Comparison of ENCODE assay signal across 8 cellular contexts in the genomic region with DNA sequence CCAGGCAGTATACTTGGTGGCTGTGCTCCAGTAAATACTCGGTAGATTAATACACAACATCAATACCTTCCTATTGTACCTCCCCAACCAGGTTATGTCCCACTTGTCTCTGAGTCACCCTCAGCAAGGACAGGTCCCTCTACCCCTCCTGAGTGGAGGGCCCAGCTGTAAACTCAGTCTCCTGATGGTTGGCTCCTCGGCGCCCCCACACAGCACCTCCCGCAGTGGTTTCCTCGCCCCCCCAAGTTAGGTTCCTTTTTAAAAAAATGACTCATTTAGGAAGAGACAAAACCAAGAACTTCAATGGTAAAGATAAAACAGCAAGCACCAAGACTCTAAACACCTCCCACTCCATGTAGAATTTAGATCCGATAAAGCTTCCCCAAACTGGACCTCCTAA.
A peak's percentile ranks its signal among the peaks of the same experiment; 100 is the strongest.
DNase-seq lines count a peak whose midpoint lies in the region; ATAC-seq, FAIRE-seq and TF ChIP-seq lines count a peak whose summit lies in the region.

No MANE protein-coding gene starts in this region.

- no peak for TF ChIP-seq RAD21 in K562 (CRISPR knock-in tag; conservative IDR thresholded peaks at IDR 0.05 in 1 of 2, IDR thresholded peaks at IDR 0.05 in 1 of 2)

- H3K9me3 ChIP-seq in K562 (replicated peaks; ENCODE audit: control insufficient read depth, insufficient read depth, low read depth, low read length) (no peaks in the 10 kb centered on the region), sigmoid colon (no peaks in the 10 kb centered on the region)

- peaks cover 16% of the 10 kb centered on the region for H3K36me3 Mint-ChIP-seq in T-helper 2 cell treated with Interferon-gamma antibody and Interleukin-4, amounts not matched to agents 5 μg/mL and 100 μg/mL, for 36 hours (ENCODE audit: low read depth)
- no peaks in the 10 kb centered on the region for H3K36me3 Mint-ChIP-seq in glutamatergic neuron (ENCODE audit: unreplicated experiment)

- peak; percentile 80 for DNase-seq in T-helper 2 cell treated with Interferon-gamma antibody and Interleukin-4, amounts not matched to agents 5 μg/mL and 100 μg/mL, for 36 hours (ENCODE audit: low spot score)
- DNase-seq in K562 (ENCODE audit: extremely low read depth in 1 of 4, low spot score in 3 of 4) (peak in 2 of 4 experiments; percentile 24 to 36), HPDE6-E6E7 (ENCODE audit: extremely low spot score) (no peak), sigmoid colon (no peak), glutamatergic neuron (no peak), HUDEP-2 (lab: John Stamatoyannopoulos, UW; ENCODE audit: unreplicated experiment in 76 of 76) (no peak)
- peak; percentile 49 to 68 for DNase-seq in stimulated activated CD8-positive, alpha-beta memory T cell treated with anti-CD3 and anti-CD28 coated beads, Interleukin-2, amount 100 ng/mL, for 48 hours (ENCODE audit: low read depth in 2 of 2)

- H3K4me2 ChIP-seq in K562 (ENCODE audit: insufficient read depth, low read length), result no peak overlapping the region

- H3K36me3 ChIP-seq in K562 (ENCODE audit: control insufficient read depth, insufficient read depth, low read length), result no peaks in the 10 kb centered on the region
- H3K36me3 ChIP-seq in sigmoid colon, result no peaks in the 10 kb centered on the region

- peak overlapping the region; percentile 91 for H3K27ac Mint-ChIP-seq in T-helper 2 cell treated with Interferon-gamma antibody and Interleukin-4, amounts not matched to agents 5 μg/mL and 100 μg/mL, for 36 hours
- H3K27ac Mint-ChIP-seq in glutamatergic neuron (ENCODE audit: unreplicated experiment), result no peak overlapping the region

- peaks cover 0 to 4% of the 10 kb centered on the region in 2 experiments; a peak in 1 of 5 replicates for H3K4me1 ChIP-seq in K562 (replicated peaks in 1 of 2; ENCODE audit: control insufficient read depth in 2 of 2, insufficient read depth in 2 of 2, low read length in 2 of 2)
- H3K4me1 ChIP-seq in sigmoid colon, result peaks cover 0 to 11% (median 0%) of the 10 kb centered on the region in 4 donors

- H3K27me3 Mint-ChIP-seq in T-helper 2 cell treated with Interferon-gamma antibody and Interleukin-4, amounts not matched to agents 5 μg/mL and 100 μg/mL, for 36 hours (ENCODE audit: low read depth), result no peaks in the 10 kb centered on the region
- peaks cover 2% of the 10 kb centered on the region for H3K27me3 Mint-ChIP-seq in glutamatergic neuron (ENCODE audit: unreplicated experiment)

- H3K27ac ChIP-seq in K562 (ENCODE audit: extremely low read depth, low read depth, low read length), result no peak overlapping the region
- H3K27ac ChIP-seq in sigmoid colon, result peak overlapping the region in 1 of 4 donors; percentile 8

- no peak overlapping the region for H3K4me3 ChIP-seq in K562
- no peak overlapping the region for H3K4me3 ChIP-seq in sigmoid colon

- H3K9me3 Mint-ChIP-seq in T-helper 2 cell treated with Interferon-gamma antibody and Interleukin-4, amounts not matched to agents 5 μg/mL and 100 μg/mL, for 36 hours, result no peaks in the 10 kb centered on the region
- H3K9me3 Mint-ChIP-seq in glutamatergic neuron (ENCODE audit: unreplicated experiment), result no peaks in the 10 kb centered on the region

- no peaks in the 10 kb centered on the region; the same call in 1 of the 2 replicates for H4K20me1 ChIP-seq in K562 (replicated peaks; ENCODE audit: control insufficient read depth, insufficient read depth, low read length)

- H2AFZ ChIP-seq in K562 (ENCODE audit: low read depth, low read length), result no peak overlapping the region

- no peak for TF ChIP-seq EP300 in K562 (IDR thresholded peaks at IDR 0.05; ENCODE audit: low read length)
- no peak for TF ChIP-seq EP300 in sigmoid colon (IDR thresholded peaks at IDR 0.05)

- in situ Hi-C loops in K562 (cut with MboI), result no loop called here

- peak overlapping the region; percentile 81 for H3K4me3 Mint-ChIP-seq in T-helper 2 cell treated with Interferon-gamma antibody and Interleukin-4, amounts not matched to agents 5 μg/mL and 100 μg/mL, for 36 hours
- no peak overlapping the region for H3K4me3 Mint-ChIP-seq in glutamatergic neuron (ENCODE audit: unreplicated experiment)

- CTCF ChIA-PET in K562 (lab: Yijun Ruan, JAX; ENCODE audit: low intra/inter-chr PET ratio), result no interaction called here

- ATAC-seq in GM21576 (IDR thresholded peaks at IDR 0.05; ENCODE audit: unreplicated experiment) (peak; percentile 33), K562 (no peak)

- peak; percentile 65 for FAIRE-seq in K562 (lab: Jason Lieb, UNC)

- BruUV-seq in K562 (replicated peaks; lab: Mats Ljungman, UMichigan), result no TSS peak

- TF ChIP-seq POLR2A in K562 (conservative IDR thresholded peaks at IDR 0.05) (no peak), sigmoid colon (IDR thresholded peaks at IDR 0.05) (no peak)

- H3K9ac ChIP-seq in K562 (ENCODE audit: insufficient read depth in 1 of 2, low read depth in 2 of 2, low read length in 2 of 2), result no peak overlapping the region

- intact Hi-C loops in K562 (cut with micrococcal nuclease) (no loop called here), sigmoid colon (cut with DNase I) (no loop called here)

- POLR2A ChIA-PET in K562 (lab: Yijun Ruan, JAX), result interaction anchor here (1.1 kb wide), 1 partner anchor 14 kb away, joined by 4 read pairs; no protein-coding TSS in a partner anchor

- peaks cover 15 to 52% of the 10 kb centered on the region in 2 experiments; a peak in 4 of 5 replicates for H3K27me3 ChIP-seq in K562 (ENCODE audit: control insufficient read depth in 2 of 2, insufficient read depth in 2 of 2, low read length in 2 of 2)
- no peaks in the 10 kb centered on the region for H3K27me3 ChIP-seq in sigmoid colon

- WGBS in K562 (ENCODE audit: insufficient coverage, low coverage, missing lambda C conversion rate), result 0% methylated on average over 6 of the region's 6 CpGs
- 47 to 81% methylated on average over 6 of the region's 6 CpGs for WGBS in sigmoid colon, 2 donors

- H3K4me1 Mint-ChIP-seq in T-helper 2 cell treated with Interferon-gamma antibody and Interleukin-4, amounts not matched to agents 5 μg/mL and 100 μg/mL, for 36 hours (ENCODE audit: low read depth), result peaks cover 78% of the 10 kb centered on the region
- peaks cover 4% of the 10 kb centered on the region for H3K4me1 Mint-ChIP-seq in glutamatergic neuron (ENCODE audit: low read depth, unreplicated experiment)

- H3K79me2 ChIP-seq in K562 (ENCODE audit: control insufficient read depth, insufficient read depth, low read length), result no peaks in the 10 kb centered on the region

- no peaks in the 10 kb centered on the region for H3K9me1 ChIP-seq in K562 (ENCODE audit: control insufficient read depth, insufficient read depth, low read length)

- TF ChIP-seq CTCF in K562 (IDR thresholded peaks at IDR 0.05 in 2 of 3, conservative IDR thresholded peaks at IDR 0.05 in 1 of 3; ENCODE audit: insufficient read depth in 2 of 3, low read depth in 1 of 3, low read length in 3 of 3), result no peak
- TF ChIP-seq CTCF in sigmoid colon (IDR thresholded peaks at IDR 0.05), result no peak
- TF ChIP-seq CTCF in glutamatergic neuron (IDR thresholded peaks at IDR 0.05; ENCODE audit: partially characterized antibody, unreplicated experiment), result no peak

TF ChIP-seq in K562, 482 proteins besides CTCF, POLR2A, EP300 and RAD21:
- peak; percentile 75 for TF ChIP-seq FOSL1 (tag; conservative IDR thresholded peaks at IDR 0.05)
- no peak for TF ChIP-seq ARID2 (IDR thresholded peaks at IDR 0.05)
- 0 out of 4 replicates have a peak, but pooled peaks of 1 of the 2 experiments have one; percentile 21 for TF ChIP-seq MAZ (CRISPR knock-in tag; conservative IDR thresholded peaks at IDR 0.05 in 1 of 2, IDR thresholded peaks at IDR 0.05 in 1 of 2)
- 0 out of 2 replicates have a peak, but pooled peaks have one; percentile 30 for TF ChIP-seq JUND (IDR thresholded peaks at IDR 0.05; ENCODE audit: borderline replicate concordance, low read depth, low read length)
- no peak for TF ChIP-seq JUND (tag; IDR thresholded peaks at IDR 0.05; ENCODE audit: borderline replicate concordance, low read depth, low read length)
- TF ChIP-seq, protein P1, sequence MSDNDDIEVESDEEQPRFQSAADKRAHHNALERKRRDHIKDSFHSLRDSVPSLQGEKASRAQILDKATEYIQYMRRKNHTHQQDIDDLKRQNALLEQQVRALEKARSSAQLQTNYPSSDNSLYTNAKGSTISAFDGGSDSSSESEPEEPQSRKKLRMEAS (CRISPR knock-in tag; IDR thresholded peaks at IDR 0.05), result no peak
- peak; percentile 60 for TF ChIP-seq EGR1 (conservative IDR thresholded peaks at IDR 0.05)
- TF ChIP-seq, protein P2, sequence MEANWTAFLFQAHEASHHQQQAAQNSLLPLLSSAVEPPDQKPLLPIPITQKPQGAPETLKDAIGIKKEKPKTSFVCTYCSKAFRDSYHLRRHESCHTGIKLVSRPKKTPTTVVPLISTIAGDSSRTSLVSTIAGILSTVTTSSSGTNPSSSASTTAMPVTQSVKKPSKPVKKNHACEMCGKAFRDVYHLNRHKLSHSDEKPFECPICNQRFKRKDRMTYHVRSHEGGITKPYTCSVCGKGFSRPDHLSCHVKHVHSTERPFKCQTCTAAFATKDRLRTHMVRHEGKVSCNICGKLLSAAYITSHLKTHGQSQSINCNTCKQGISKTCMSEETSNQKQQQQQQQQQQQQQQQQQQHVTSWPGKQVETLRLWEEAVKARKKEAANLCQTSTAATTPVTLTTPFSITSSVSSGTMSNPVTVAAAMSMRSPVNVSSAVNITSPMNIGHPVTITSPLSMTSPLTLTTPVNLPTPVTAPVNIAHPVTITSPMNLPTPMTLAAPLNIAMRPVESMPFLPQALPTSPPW (CRISPR knock-in tag; IDR thresholded peaks at IDR 0.05), result peak; percentile 55
- no peak for TF ChIP-seq BMI1 (IDR thresholded peaks at IDR 0.05; ENCODE audit: low read length)

Comparison
In these comparisons a context has a peak if more than half of its experiments do, and no peak if none do; other contexts are left out.
1. DNase-seq: peak in T-helper 2 cell treated with Interferon-gamma antibody and Interleukin-4, amounts not matched to agents 5 μg/mL and 100 μg/mL, for 36 hours (single experiment) and stimulated activated CD8-positive, alpha-beta memory T cell treated with anti-CD3 and anti-CD28 coated beads, Interleukin-2, amount 100 ng/mL, for 48 hours (2 of 2); none in HPDE6-E6E7 (single experiment), sigmoid colon (single experiment), glutamatergic neuron (single experiment) and HUDEP-2 (0 of 76).